ENCODE assay signal across 8 cellular contexts in genomic region chrX:123960956-123961267, GRCh38. TPM values are rescaled to one million over a fixed set of nuclear protein-coding genes. Genes with fewer than 3 reads are reported as not detected.
DNase-seq lines count a peak whose midpoint lies in the region; ATAC-seq, FAIRE-seq and TF ChIP-seq lines count a peak whose summit lies in the region.

No MANE protein-coding gene starts in this region.

- peak overlapping the region; percentile 65 for H3K4me3 ChIP-seq in WI38 (ENCODE audit: low read depth, low read length)
- H3K4me3 ChIP-seq in skeletal muscle satellite cell (ENCODE audit: low read length) = peak overlapping the region; percentile 93

- peaks cover 6% of the 10 kb centered on the region for H3K9me3 Mint-ChIP-seq in glutamatergic neuron (ENCODE audit: unreplicated experiment)

- peak; percentile 8 for FAIRE-seq in GM19239 (lab: Jason Lieb, UNC)

- H3K27me3 ChIP-seq in skeletal muscle satellite cell (ENCODE audit: control insufficient read depth, insufficient read depth, low read length) = no peaks in the 10 kb centered on the region

- no peaks in the 10 kb centered on the region for H3K36me3 ChIP-seq in skeletal muscle satellite cell (ENCODE audit: insufficient read depth, low read length)

- no peaks in the 10 kb centered on the region for H3K36me3 Mint-ChIP-seq in glutamatergic neuron (ENCODE audit: unreplicated experiment)

- TF ChIP-seq CTCF in WI38 (IDR thresholded peaks at IDR 0.05; ENCODE audit: low read depth, low read length) (no peak), glutamatergic neuron (IDR thresholded peaks at IDR 0.05; ENCODE audit: partially characterized antibody, unreplicated experiment) (no peak)

- no peaks in the 10 kb centered on the region for H3K9me3 ChIP-seq in skeletal muscle satellite cell (replicated peaks; ENCODE audit: low read length)

- DNase-seq in GM19239 (ENCODE audit: insufficient read length, low spot score) (no peak), glutamatergic neuron (no peak), GM19240 (ENCODE audit: insufficient read length, low spot score) (no peak), HuH-7.5 (ENCODE audit: low spot score) (no peak)

- H3K27ac Mint-ChIP-seq in glutamatergic neuron (ENCODE audit: unreplicated experiment) = peak overlapping the region; percentile 95

- H3K4me1 Mint-ChIP-seq in glutamatergic neuron (ENCODE audit: low read depth, unreplicated experiment) = peaks cover 9% of the 10 kb centered on the region

- H3K4me1 ChIP-seq in skeletal muscle satellite cell (ENCODE audit: control insufficient read depth, insufficient read depth, low read length) = peaks cover 11% of the 10 kb centered on the region

- no peak for ATAC-seq in HG02588 (IDR thresholded peaks at IDR 0.05; ENCODE audit: unreplicated experiment)
- ATAC-seq in HG02571 (IDR thresholded peaks at IDR 0.05; ENCODE audit: unreplicated experiment) = no peak

- peak overlapping the region; percentile 75 for H3K4me2 ChIP-seq in skeletal muscle satellite cell (ENCODE audit: low read length)

- H3K9ac ChIP-seq in skeletal muscle satellite cell (ENCODE audit: low read depth, low read length) = peak overlapping the region; percentile 99

- peak overlapping the region; percentile 90 for H3K4me3 Mint-ChIP-seq in glutamatergic neuron (ENCODE audit: unreplicated experiment)

- H3K27me3 Mint-ChIP-seq in glutamatergic neuron (ENCODE audit: unreplicated experiment) = peaks cover 8% of the 10 kb centered on the region

RNA-seq across cellular contexts. Expression of gene STAG2, which starts 0.6 kb away (rescaled TPM):
- 49.0 TPM for total RNA-seq in glutamatergic neuron (ENCODE audit: unreplicated experiment)
- 49.4 and 55.3 TPM in 2 replicates for total RNA-seq in skeletal muscle satellite cell (2012; rRNA removed)
